22 cellular contexts compared by ENCODE assay signal in the genomic region with DNA sequence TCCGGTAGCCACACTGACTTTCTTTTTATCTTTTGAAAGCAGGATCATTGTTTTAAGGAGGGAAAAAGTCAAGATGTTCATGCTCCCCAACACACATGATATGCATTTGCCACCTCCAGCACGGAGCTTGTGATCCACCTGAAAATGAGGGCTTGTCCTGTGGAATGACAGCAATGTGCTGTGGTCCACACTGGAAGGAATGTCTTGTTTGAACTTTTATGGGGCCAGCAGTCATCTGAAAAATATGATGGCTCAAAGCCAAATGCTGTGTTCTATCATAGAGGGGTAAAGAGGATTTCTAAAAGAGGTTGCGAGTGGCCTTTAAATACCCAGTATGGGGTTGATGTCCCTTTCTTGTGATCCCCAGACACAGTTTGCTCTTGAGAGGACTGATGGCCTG.
DNase-seq lines count a peak whose midpoint lies in the region; TF ChIP-seq lines count a peak whose summit lies in the region.
"Had no signal": no experiment of that assay in that cellular context is flagged by ENCODE, and none has a peak within 500 bp of the region (broad histone marks: within the 10 kb centered on the region; RNA-seq: fewer than 3 reads in every experiment).

No MANE protein-coding gene starts in this region.

- DNase-seq in EL, result peak; percentile 82
- DNase-seq in M059J (ENCODE audit: low read depth), result peak; percentile 78
- DNase-seq in brain microvascular endothelial cell, result peak; percentile 15
- peak; percentile 44 for DNase-seq in renal cortical epithelial cell (ENCODE audit: low read depth)
- no peak for DNase-seq in T-helper 2 cell treated with Interferon-gamma antibody and Interleukin-4, amounts not matched to agents 5 μg/mL and 100 μg/mL, for 36 hours (ENCODE audit: low spot score)
- no peak for DNase-seq in activated CD4-positive, alpha-beta T cell treated with anti-CD3 and anti-CD28 coated beads, Interleukin-2, amount 50 U/mL, for 1 hour
- DNase-seq in ureter (ENCODE audit: low spot score), result no peak
- no peak for DNase-seq in MG63
- DNase-seq: activated naive CD4-positive, alpha-beta T cell treated with Interleukin-2 at 50 U/mL for 16 hours; anterior cingulate cortex; COR-L47; effector memory CD8-positive, alpha-beta T cell; glutamatergic neuron; GM23248; MV-4-11; NCI-H187 treated with DMSO at 0.1 percent for 48 hours; NCI-H446; right lobe of liver; stimulated activated naive B cell treated with anti-CD40 and anti-IgM and Interleukin-4, amounts not matched to agents 10 μg/mL and 1 μg/mL and 100 μg/mL, for 72 hours; T-helper 1 cell; thyroid gland had no signal

- H3K4me1 Mint-ChIP-seq in T-helper 2 cell treated with Interferon-gamma antibody and Interleukin-4, amounts not matched to agents 5 μg/mL and 100 μg/mL, for 36 hours (ENCODE audit: low read depth), result no peaks in the 10 kb centered on the region
- H3K4me1 Mint-ChIP-seq: B cell; stimulated activated naive B cell treated with anti-CD40 and anti-IgM and Interleukin-4, amounts not matched to agents 10 μg/mL and 1 μg/mL and 100 μg/mL, for 72 hours had no signal

- H3K9me3 Mint-ChIP-seq in T-helper 2 cell treated with Interferon-gamma antibody and Interleukin-4, amounts not matched to agents 5 μg/mL and 100 μg/mL, for 36 hours, result no peaks in the 10 kb centered on the region
- H3K9me3 Mint-ChIP-seq: effector memory CD8-positive, alpha-beta T cell; stimulated activated naive B cell treated with anti-CD40 and anti-IgM and Interleukin-4, amounts not matched to agents 10 μg/mL and 1 μg/mL and 100 μg/mL, for 72 hours had no signal

- no peak for TF ChIP-seq CTCF in brain microvascular endothelial cell (IDR thresholded peaks at IDR 0.05; ENCODE audit: low read depth, low read length, missing control alignments)

- H3K27me3 ChIP-seq in brain microvascular endothelial cell (replicated peaks) (no peaks in the 10 kb centered on the region), MG63 (no peaks in the 10 kb centered on the region)
- H3K27me3 ChIP-seq: right lobe of liver, thyroid gland had no signal

- no peak overlapping the region for H3K27ac ChIP-seq in brain microvascular endothelial cell
- H3K27ac ChIP-seq: GM23248, right lobe of liver, thyroid gland had no signal

- no peak overlapping the region for H3K27ac Mint-ChIP-seq in T-helper 2 cell treated with Interferon-gamma antibody and Interleukin-4, amounts not matched to agents 5 μg/mL and 100 μg/mL, for 36 hours
- H3K27ac Mint-ChIP-seq: B cell; effector memory CD8-positive, alpha-beta T cell; stimulated activated naive B cell treated with anti-CD40 and anti-IgM and Interleukin-4, amounts not matched to agents 10 μg/mL and 1 μg/mL and 100 μg/mL, for 72 hours had no signal

- no peak overlapping the region for H3K4me3 Mint-ChIP-seq in T-helper 2 cell treated with Interferon-gamma antibody and Interleukin-4, amounts not matched to agents 5 μg/mL and 100 μg/mL, for 36 hours
- H3K4me3 Mint-ChIP-seq: B cell; effector memory CD8-positive, alpha-beta T cell; stimulated activated naive B cell treated with anti-CD40 and anti-IgM and Interleukin-4, amounts not matched to agents 10 μg/mL and 1 μg/mL and 100 μg/mL, for 72 hours had no signal

- H3K36me3 ChIP-seq in brain microvascular endothelial cell (replicated peaks) (no peaks in the 10 kb centered on the region), MG63 (no peaks in the 10 kb centered on the region)
- H3K36me3 ChIP-seq: right lobe of liver, thyroid gland had no signal

- H3K4me3 ChIP-seq in brain microvascular endothelial cell (ENCODE audit: low read depth, low read length), result no peak overlapping the region
- H3K4me3 ChIP-seq in MG63, result no peak overlapping the region
- H3K4me3 ChIP-seq: GM23248, right lobe of liver, thyroid gland had no signal

- in situ Hi-C loops in brain microvascular endothelial cell (cut with HindIII; ENCODE audit: low pct_ligation_motif_present, low sequenced_read_pairs), result no loop called here

- H3K36me3 Mint-ChIP-seq in T-helper 2 cell treated with Interferon-gamma antibody and Interleukin-4, amounts not matched to agents 5 μg/mL and 100 μg/mL, for 36 hours (ENCODE audit: low read depth), result no peaks in the 10 kb centered on the region
- H3K36me3 Mint-ChIP-seq: stimulated activated naive B cell treated with anti-CD40 and anti-IgM and Interleukin-4, amounts not matched to agents 10 μg/mL and 1 μg/mL and 100 μg/mL, for 72 hours had no signal

- peaks cover 14% of the 10 kb centered on the region for H3K27me3 Mint-ChIP-seq in T-helper 2 cell treated with Interferon-gamma antibody and Interleukin-4, amounts not matched to agents 5 μg/mL and 100 μg/mL, for 36 hours (ENCODE audit: low read depth)

- H3K9me3 ChIP-seq in MG63, result no peaks in the 10 kb centered on the region
- H3K9me3 ChIP-seq: right lobe of liver, thyroid gland had no signal

Comparison
In these comparisons a context has a peak if more than half of its experiments do, and no peak if none do; other contexts are left out.
1. DNase-seq: peak in EL (single experiment), M059J (single experiment), brain microvascular endothelial cell (single experiment) and renal cortical epithelial cell (single experiment); none in T-helper 2 cell treated with Interferon-gamma antibody and Interleukin-4, amounts not matched to agents 5 μg/mL and 100 μg/mL, for 36 hours (single experiment), activated CD4-positive, alpha-beta T cell treated with anti-CD3 and anti-CD28 coated beads, Interleukin-2, amount 50 U/mL, for 1 hour (single experiment), ureter (single experiment) and MG63 (single experiment).